ENCODE assay signal across 1 cellular context in genomic region chr16:22374311-22375116, GRCh38.
A peak's percentile ranks its signal among the peaks of the same experiment; 100 is the strongest.
TF ChIP-seq lines count a peak whose summit lies in the region.

CDR2 (minus strand) TSS chr16:22374619; CDS start chr16:22374309, 310 bp downstream.

TF ChIP-seq in K562, 482 proteins besides CTCF, POLR2A, EP300 and RAD21 (continued from another document):
- TF ChIP-seq, protein P1, sequence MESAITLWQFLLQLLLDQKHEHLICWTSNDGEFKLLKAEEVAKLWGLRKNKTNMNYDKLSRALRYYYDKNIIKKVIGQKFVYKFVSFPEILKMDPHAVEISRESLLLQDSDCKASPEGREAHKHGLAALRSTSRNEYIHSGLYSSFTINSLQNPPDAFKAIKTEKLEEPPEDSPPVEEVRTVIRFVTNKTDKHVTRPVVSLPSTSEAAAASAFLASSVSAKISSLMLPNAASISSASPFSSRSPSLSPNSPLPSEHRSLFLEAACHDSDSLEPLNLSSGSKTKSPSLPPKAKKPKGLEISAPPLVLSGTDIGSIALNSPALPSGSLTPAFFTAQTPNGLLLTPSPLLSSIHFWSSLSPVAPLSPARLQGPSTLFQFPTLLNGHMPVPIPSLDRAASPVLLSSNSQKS (CRISPR knock-in tag; IDR thresholded peaks at IDR 0.05) = no peak
- TF ChIP-seq CEBPB (tag; IDR thresholded peaks at IDR 0.05) (no peak), ZNF282 (CRISPR knock-in tag; IDR thresholded peaks at IDR 0.05) (no peak), MTA2 (IDR thresholded peaks at IDR 0.05; ENCODE audit: low read depth) (no peak), ILF3 (IDR thresholded peaks at IDR 0.05; ENCODE audit: borderline replicate concordance) (no peak; the same call in 1 of the 2 replicates), CREM (IDR thresholded peaks at IDR 0.05; ENCODE audit: low read depth) (peak; percentile 6; the same call in 1 of the 2 replicates)
- TF ChIP-seq, protein P2, sequence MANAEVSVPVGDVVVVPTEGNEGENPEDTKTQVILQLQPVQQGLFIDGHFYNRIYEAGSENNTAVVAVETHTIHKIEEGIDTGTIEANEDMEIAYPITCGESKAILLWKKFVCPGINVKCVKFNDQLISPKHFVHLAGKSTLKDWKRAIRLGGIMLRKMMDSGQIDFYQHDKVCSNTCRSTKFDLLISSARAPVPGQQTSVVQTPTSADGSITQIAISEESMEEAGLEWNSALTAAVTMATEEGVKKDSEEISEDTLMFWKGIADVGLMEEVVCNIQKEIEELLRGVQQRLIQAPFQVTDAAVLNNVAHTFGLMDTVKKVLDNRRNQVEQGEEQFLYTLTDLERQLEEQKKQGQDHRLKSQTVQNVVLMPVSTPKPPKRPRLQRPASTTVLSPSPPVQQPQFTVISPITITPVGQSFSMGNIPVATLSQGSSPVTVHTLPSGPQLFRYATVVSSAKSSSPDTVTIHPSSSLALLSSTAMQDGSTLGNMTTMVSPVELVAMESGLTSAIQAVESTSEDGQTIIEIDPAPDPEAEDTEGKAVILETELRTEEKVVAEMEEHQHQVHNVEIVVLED (CRISPR knock-in tag; IDR thresholded peaks at IDR 0.05) = peak; percentile 60
- TF ChIP-seq, protein P3, sequence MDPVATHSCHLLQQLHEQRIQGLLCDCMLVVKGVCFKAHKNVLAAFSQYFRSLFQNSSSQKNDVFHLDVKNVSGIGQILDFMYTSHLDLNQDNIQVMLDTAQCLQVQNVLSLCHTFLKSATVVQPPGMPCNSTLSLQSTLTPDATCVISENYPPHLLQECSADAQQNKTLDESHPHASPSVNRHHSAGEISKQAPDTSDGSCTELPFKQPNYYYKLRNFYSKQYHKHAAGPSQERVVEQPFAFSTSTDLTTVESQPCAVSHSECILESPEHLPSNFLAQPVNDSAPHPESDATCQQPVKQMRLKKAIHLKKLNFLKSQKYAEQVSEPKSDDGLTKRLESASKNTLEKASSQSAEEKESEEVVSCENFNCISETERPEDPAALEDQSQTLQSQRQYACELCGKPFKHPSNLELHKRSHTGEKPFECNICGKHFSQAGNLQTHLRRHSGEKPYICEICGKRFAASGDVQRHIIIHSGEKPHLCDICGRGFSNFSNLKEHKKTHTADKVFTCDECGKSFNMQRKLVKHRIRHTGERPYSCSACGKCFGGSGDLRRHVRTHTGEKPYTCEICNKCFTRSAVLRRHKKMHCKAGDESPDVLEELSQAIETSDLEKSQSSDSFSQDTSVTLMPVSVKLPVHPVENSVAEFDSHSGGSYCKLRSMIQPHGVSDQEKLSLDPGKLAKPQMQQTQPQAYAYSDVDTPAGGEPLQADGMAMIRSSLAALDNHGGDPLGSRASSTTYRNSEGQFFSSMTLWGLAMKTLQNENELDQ (CRISPR knock-in tag; IDR thresholded peaks at IDR 0.05; ENCODE audit: borderline replicate concordance) = no peak
